ENCODE assay signal across 9 cellular contexts in the genomic region with DNA sequence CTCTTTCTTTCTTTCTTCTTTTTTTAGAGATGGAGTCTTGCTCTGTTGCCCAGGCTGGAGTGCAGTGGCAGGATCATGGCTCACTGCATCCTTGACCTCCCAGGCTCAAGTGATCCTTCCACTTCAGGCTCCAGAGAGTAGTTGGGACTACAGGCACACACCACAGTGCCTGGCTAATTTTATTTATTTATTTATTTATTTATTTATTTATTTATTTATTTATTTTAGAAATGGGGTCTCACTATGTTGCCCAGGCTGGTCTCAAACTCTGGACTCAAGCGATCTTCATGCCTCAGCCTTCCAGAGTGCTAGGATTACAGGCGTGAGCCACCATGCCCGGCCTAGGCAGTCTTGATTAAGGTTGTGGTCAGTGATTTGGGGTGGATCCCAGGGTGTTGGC. TPM values are rescaled to one million over a fixed set of nuclear protein-coding genes. Genes with fewer than 3 reads are reported as not detected.
A peak's percentile ranks its signal among the peaks of the same experiment; 100 is the strongest.
DNase-seq lines count a peak whose midpoint lies in the region; ATAC-seq, FAIRE-seq and TF ChIP-seq lines count a peak whose summit lies in the region.
"Not testable (repeated sequence)": the region's sequence is repeated elsewhere in the genome, so short reads cannot be mapped to it uniquely, and the experiment has no call there.
"Had no signal": no experiment of that assay in that cellular context is flagged by ENCODE, and none has a peak within 500 bp of the region (broad histone marks: within the 10 kb centered on the region; RNA-seq: fewer than 3 reads in every experiment).

No MANE protein-coding gene starts in this region.

- H3K4me1 ChIP-seq in A549 = not testable (repeated sequence)

- not testable (repeated sequence) for H3K27ac ChIP-seq in A549

- intact Hi-C loops in activated T-helper 2 cell treated with anti-CD3 and anti-CD28 coated beads, Interferon-gamma antibody, Interleukin-2, Interleukin-4, amounts not matched to agents 10 μg/mL and 5 μg/mL and 100 μg/mL, durations not matched to agents 14 hours and 24 hours and 36 hours (cut with micrococcal nuclease) = not testable (repeated sequence)

- not testable (repeated sequence) for TF ChIP-seq POLR2A in A549 (IDR thresholded peaks at IDR 0.05; ENCODE audit: low read length)

- not testable (repeated sequence) for H3K36me3 Mint-ChIP-seq in T-helper 1 cell treated with Interleukin-12 subunit alpha and Interleukin-12 subunit beta and Interleukin-4 antibody, amounts not matched to agents 30 μg/mL and 1 μg/mL, for 36 hours (ENCODE audit: low read depth); activated T-helper 2 cell treated with anti-CD3 and anti-CD28 coated beads, Interferon-gamma antibody, Interleukin-2, Interleukin-4, amounts not matched to agents 10 μg/mL and 5 μg/mL and 100 μg/mL, durations not matched to agents 14 hours and 24 hours and 36 hours (ENCODE audit: low read depth); activated naive CD8-positive, alpha-beta T cell treated with anti-CD3 and anti-CD28 coated beads, Interleukin-2, amount 10 ng/mL, durations not matched to agents 7 days and 5 days; effector memory CD8-positive, alpha-beta T cell (ENCODE audit: insufficient read depth); mesothelial cell of epicardium; nephron (ENCODE audit: low read depth); stimulated activated effector memory CD8-positive, alpha-beta T cell treated with anti-CD3 and anti-CD28 coated beads, Interleukin-12 subunit alpha, Interleukin-12 subunit beta, amount 100 ng/mL, for 72 hours

- not testable (repeated sequence) for TF ChIP-seq CTCF in A549 (IDR thresholded peaks at IDR 0.05); mesothelial cell of epicardium (IDR thresholded peaks at IDR 0.05; ENCODE audit: unreplicated experiment); nephron (IDR thresholded peaks at IDR 0.05; ENCODE audit: unreplicated experiment in 3 of 3)

- POLR2A ChIA-PET in A549 (lab: Yijun Ruan, JAX); activated naive CD8-positive, alpha-beta T cell treated with anti-CD3 and anti-CD28 coated beads, Interleukin-2, amount 10 ng/mL, durations not matched to agents 7 days and 5 days (lab: Charles Lee): not testable (repeated sequence)

- not testable (repeated sequence) for H3K9me3 ChIP-seq in A549

- not testable (repeated sequence) for TF ChIP-seq EP300 in A549 (IDR thresholded peaks at IDR 0.05)

- WGBS in A549 (ENCODE audit: missing lambda C conversion rate) = 92% methylated on average over 3 of the region's 3 CpGs

- H3K9me3 Mint-ChIP-seq in T-helper 1 cell treated with Interleukin-12 subunit alpha and Interleukin-12 subunit beta and Interleukin-4 antibody, amounts not matched to agents 30 μg/mL and 1 μg/mL, for 36 hours; activated T-helper 2 cell treated with anti-CD3 and anti-CD28 coated beads, Interferon-gamma antibody, Interleukin-2, Interleukin-4, amounts not matched to agents 10 μg/mL and 5 μg/mL and 100 μg/mL, durations not matched to agents 14 hours and 24 hours and 36 hours; activated naive CD8-positive, alpha-beta T cell treated with anti-CD3 and anti-CD28 coated beads, Interleukin-2, amount 10 ng/mL, durations not matched to agents 7 days and 5 days; effector memory CD8-positive, alpha-beta T cell; mesothelial cell of epicardium; nephron; stimulated activated effector memory CD8-positive, alpha-beta T cell treated with anti-CD3 and anti-CD28 coated beads, Interleukin-12 subunit alpha, Interleukin-12 subunit beta, amount 100 ng/mL, for 72 hours: not testable (repeated sequence)

- peaks cover 12% of the 10 kb centered on the region for H3K4me1 Mint-ChIP-seq in T-helper 1 cell treated with Interleukin-12 subunit alpha and Interleukin-12 subunit beta and Interleukin-4 antibody, amounts not matched to agents 30 μg/mL and 1 μg/mL, for 36 hours (ENCODE audit: low read depth)
- not testable (repeated sequence) for H3K4me1 Mint-ChIP-seq in activated T-helper 2 cell treated with anti-CD3 and anti-CD28 coated beads, Interferon-gamma antibody, Interleukin-2, Interleukin-4, amounts not matched to agents 10 μg/mL and 5 μg/mL and 100 μg/mL, durations not matched to agents 14 hours and 24 hours and 36 hours (ENCODE audit: low read depth); activated naive CD8-positive, alpha-beta T cell treated with anti-CD3 and anti-CD28 coated beads, Interleukin-2, amount 10 ng/mL, durations not matched to agents 7 days and 5 days; mesothelial cell of epicardium; nephron
- peaks cover 8 to 15% of the 10 kb centered on the region in 2 donors for H3K4me1 Mint-ChIP-seq in effector memory CD8-positive, alpha-beta T cell (ENCODE audit: low read depth in 2 of 2)
- peaks cover 18% of the 10 kb centered on the region for H3K4me1 Mint-ChIP-seq in stimulated activated effector memory CD8-positive, alpha-beta T cell treated with anti-CD3 and anti-CD28 coated beads, Interleukin-12 subunit alpha, Interleukin-12 subunit beta, amount 100 ng/mL, for 72 hours

- H3K4me3 ChIP-seq in A549 = not testable (repeated sequence)

- H3K27ac Mint-ChIP-seq in T-helper 1 cell treated with Interleukin-12 subunit alpha and Interleukin-12 subunit beta and Interleukin-4 antibody, amounts not matched to agents 30 μg/mL and 1 μg/mL, for 36 hours; activated T-helper 2 cell treated with anti-CD3 and anti-CD28 coated beads, Interferon-gamma antibody, Interleukin-2, Interleukin-4, amounts not matched to agents 10 μg/mL and 5 μg/mL and 100 μg/mL, durations not matched to agents 14 hours and 24 hours and 36 hours; activated naive CD8-positive, alpha-beta T cell treated with anti-CD3 and anti-CD28 coated beads, Interleukin-2, amount 10 ng/mL, durations not matched to agents 7 days and 5 days; effector memory CD8-positive, alpha-beta T cell; mesothelial cell of epicardium; nephron; stimulated activated effector memory CD8-positive, alpha-beta T cell treated with anti-CD3 and anti-CD28 coated beads, Interleukin-12 subunit alpha, Interleukin-12 subunit beta, amount 100 ng/mL, for 72 hours: not testable (repeated sequence)

- not testable (repeated sequence) for TF ChIP-seq RAD21 in A549 (conservative IDR thresholded peaks at IDR 0.05 in 1 of 2, IDR thresholded peaks at IDR 0.05 in 1 of 2)

- peaks cover 49% of the 10 kb centered on the region for H3K27me3 Mint-ChIP-seq in T-helper 1 cell treated with Interleukin-12 subunit alpha and Interleukin-12 subunit beta and Interleukin-4 antibody, amounts not matched to agents 30 μg/mL and 1 μg/mL, for 36 hours (ENCODE audit: low read depth)
- peaks cover 40% of the 10 kb centered on the region for H3K27me3 Mint-ChIP-seq in activated T-helper 2 cell treated with anti-CD3 and anti-CD28 coated beads, Interferon-gamma antibody, Interleukin-2, Interleukin-4, amounts not matched to agents 10 μg/mL and 5 μg/mL and 100 μg/mL, durations not matched to agents 14 hours and 24 hours and 36 hours (ENCODE audit: low read depth)
- peaks cover 44% of the 10 kb centered on the region for H3K27me3 Mint-ChIP-seq in activated naive CD8-positive, alpha-beta T cell treated with anti-CD3 and anti-CD28 coated beads, Interleukin-2, amount 10 ng/mL, durations not matched to agents 7 days and 5 days
- H3K27me3 Mint-ChIP-seq in effector memory CD8-positive, alpha-beta T cell = peaks cover 57 to 58% of the 10 kb centered on the region in 2 donors
- not testable (repeated sequence) for H3K27me3 Mint-ChIP-seq in mesothelial cell of epicardium (ENCODE audit: low read depth)
- peaks cover 39% of the 10 kb centered on the region for H3K27me3 Mint-ChIP-seq in nephron (ENCODE audit: low read depth)

- peak overlapping the region; percentile 64 for H3K4me3 Mint-ChIP-seq in T-helper 1 cell treated with Interleukin-12 subunit alpha and Interleukin-12 subunit beta and Interleukin-4 antibody, amounts not matched to agents 30 μg/mL and 1 μg/mL, for 36 hours
- peak overlapping the region; percentile 18 for H3K4me3 Mint-ChIP-seq in activated T-helper 2 cell treated with anti-CD3 and anti-CD28 coated beads, Interferon-gamma antibody, Interleukin-2, Interleukin-4, amounts not matched to agents 10 μg/mL and 5 μg/mL and 100 μg/mL, durations not matched to agents 14 hours and 24 hours and 36 hours (ENCODE audit: low read depth)
- H3K4me3 Mint-ChIP-seq in activated naive CD8-positive, alpha-beta T cell treated with anti-CD3 and anti-CD28 coated beads, Interleukin-2, amount 10 ng/mL, durations not matched to agents 7 days and 5 days = peak overlapping the region; percentile 81
- peak overlapping the region; percentile 5 to 94 for H3K4me3 Mint-ChIP-seq in effector memory CD8-positive, alpha-beta T cell
- peak overlapping the region; percentile 93 for H3K4me3 Mint-ChIP-seq in mesothelial cell of epicardium
- peak overlapping the region; percentile 47 to 89 (median 70) for H3K4me3 Mint-ChIP-seq in nephron
- peak overlapping the region; percentile 84 for H3K4me3 Mint-ChIP-seq in stimulated activated effector memory CD8-positive, alpha-beta T cell treated with anti-CD3 and anti-CD28 coated beads, Interleukin-12 subunit alpha, Interleukin-12 subunit beta, amount 100 ng/mL, for 72 hours

- H3K4me2 ChIP-seq in A549 = not testable (repeated sequence)

- not testable (repeated sequence) for DNase-seq in A549 (ENCODE audit: low read depth in 1 of 2, low spot score in 1 of 2); activated T-helper 2 cell treated with anti-CD3 and anti-CD28 coated beads, Interferon-gamma antibody, Interleukin-2, Interleukin-4, amounts not matched to agents 10 μg/mL and 5 μg/mL and 100 μg/mL, durations not matched to agents 14 hours and 24 hours and 36 hours (ENCODE audit: low spot score); activated naive CD8-positive, alpha-beta T cell treated with anti-CD3 and anti-CD28 coated beads, Interleukin-2, amount 10 ng/mL, durations not matched to agents 7 days and 5 days; effector memory CD8-positive, alpha-beta T cell; mesothelial cell of epicardium (ENCODE audit: low spot score in 2 of 2, unreplicated experiment in 2 of 2); stimulated activated effector memory CD8-positive, alpha-beta T cell treated with anti-CD3 and anti-CD28 coated beads, Interleukin-12 subunit alpha, Interleukin-12 subunit beta, amount 100 ng/mL, for 72 hours (ENCODE audit: low spot score in 2 of 2)

- FAIRE-seq in A549 (lab: Jason Lieb, UNC) = not testable (repeated sequence)

- ATAC-seq in A549; activated naive CD8-positive, alpha-beta T cell treated with anti-CD3 and anti-CD28 coated beads, Interleukin-2, amount 10 ng/mL, durations not matched to agents 7 days and 5 days (ENCODE audit: low read depth); effector memory CD8-positive, alpha-beta T cell (replicated peaks); stimulated activated effector memory CD8-positive, alpha-beta T cell treated with anti-CD3 and anti-CD28 coated beads, Interleukin-12 subunit alpha, Interleukin-12 subunit beta, amount 100 ng/mL, for 72 hours: not testable (repeated sequence)

- CTCF ChIA-PET in A549 (lab: Yijun Ruan, JAX) = interaction anchor here (1.6 kb wide), 1 partner anchor 114 kb away, joined by 8 read pairs; no protein-coding TSS in a partner anchor

RNA-seq across cellular contexts. Expression of gene TRPM6, which starts 0.7 kb away (rescaled TPM):
- 2.1 and 2.2 TPM in 2 replicates for polyA plus RNA-seq in A549 (2011; rRNA removed)
- 0.42 and 0.58 TPM in 2 replicates for polyA plus RNA-seq in A549 (2012; cell fraction: cytosol; rRNA removed)
- polyA plus RNA-seq in A549 (2012; cell fraction: nucleus; rRNA removed) = 0.46 and 0.70 TPM in 2 replicates
- polyA plus RNA-seq in A549 (2017; fragmentation: RNase III; extraction: RNeasy Plus Mini Kit Qiagen cat#74134 plus additional on column Dnase treatment) = 1.5 to 1.8 TPM (median 1.5 TPM) in 3 replicates
- polyA minus RNA-seq in A549 (2011; rRNA and poly(A)+ RNA removed) = 2.3 and 2.4 TPM in 2 replicates
- 0.05 and 0.09 TPM in 2 replicates for total RNA-seq in activated T-helper 2 cell treated with anti-CD3 and anti-CD28 coated beads, Interferon-gamma antibody, Interleukin-2, Interleukin-4, amounts not matched to agents 10 μg/mL and 5 μg/mL and 100 μg/mL, durations not matched to agents 14 hours and 24 hours and 36 hours
- total RNA-seq in activated naive CD8-positive, alpha-beta T cell treated with anti-CD3 and anti-CD28 coated beads, Interleukin-2, amount 10 ng/mL, durations not matched to agents 7 days and 5 days = not detected
- 0.07 to 0.18 TPM (median 0.18 TPM) in 3 replicates for total RNA-seq in mesothelial cell of epicardium
- total RNA-seq: Calu3 had no signal

Comparison
In these comparisons a context has a peak if more than half of its experiments do, and no peak if none do; other contexts are left out.
1. H3K4me3 Mint-ChIP-seq: peak in every context shown above with its lines; median percentile 93 in mesothelial cell of epicardium; 84 in stimulated activated effector memory CD8-positive, alpha-beta T cell treated with anti-CD3 and anti-CD28 coated beads, Interleukin-12 subunit alpha, Interleukin-12 subunit beta, amount 100 ng/mL, for 72 hours; 81 in activated naive CD8-positive, alpha-beta T cell treated with anti-CD3 and anti-CD28 coated beads, Interleukin-2, amount 10 ng/mL, durations not matched to agents 7 days and 5 days; 70 in nephron; 64 in T-helper 1 cell treated with Interleukin-12 subunit alpha and Interleukin-12 subunit beta and Interleukin-4 antibody, amounts not matched to agents 30 μg/mL and 1 μg/mL, for 36 hours; 50 in effector memory CD8-positive, alpha-beta T cell; 18 in activated T-helper 2 cell treated with anti-CD3 and anti-CD28 coated beads, Interferon-gamma antibody, Interleukin-2, Interleukin-4, amounts not matched to agents 10 μg/mL and 5 μg/mL and 100 μg/mL, durations not matched to agents 14 hours and 24 hours and 36 hours.